In genomic region chr10:44513592-44513991, GRCh38 we compare ENCODE assay signal across 21 cellular contexts.
DNase-seq lines count a peak whose midpoint lies in the region; ATAC-seq, FAIRE-seq and TF ChIP-seq lines count a peak whose summit lies in the region.
"Had no signal": no experiment of that assay in that cellular context is flagged by ENCODE, and none has a peak within 500 bp of the region (broad histone marks: within the 10 kb centered on the region; RNA-seq: fewer than 3 reads in every experiment).

No MANE protein-coding gene starts in this region.

- intact Hi-C loops in psoas muscle (cut with DNase I), result no loop called here

- H3K4me3 ChIP-seq in BJ (ENCODE audit: low read depth, low read length), result no peak overlapping the region
- no peak overlapping the region for H3K4me3 ChIP-seq in HEK293 (ENCODE audit: low read depth, low read length)
- H3K4me3 ChIP-seq in H1 (ENCODE audit: extremely low read depth in 1 of 4, insufficient read depth in 2 of 4, low read depth in 3 of 4, low read length in 4 of 4), result no peak overlapping the region
- H3K4me3 ChIP-seq in psoas muscle, result no peak overlapping the region
- no peak overlapping the region for H3K4me3 ChIP-seq in HAP-1
- H3K4me3 ChIP-seq: GM12878, lower lobe of right lung had no signal

- no peak overlapping the region for H3K23ac ChIP-seq in H1 (ENCODE audit: insufficient read length)

- no peak overlapping the region for H3K27ac ChIP-seq in HEK293 (ENCODE audit: extremely low read depth, low read depth, low read length)
- H3K27ac ChIP-seq in H1 (ENCODE audit: low read depth, low read length), result no peak overlapping the region
- H3K27ac ChIP-seq in psoas muscle, result no peak overlapping the region
- H3K27ac ChIP-seq: lower lobe of right lung had no signal

- H2BK120ac ChIP-seq in H1 (replicated peaks; ENCODE audit: low read depth, low read length), result no peak overlapping the region

- CTCF ChIA-PET in BJ (lab: Yijun Ruan, JAX), result no interaction called here
- CTCF ChIA-PET in HEK293 (lab: Yijun Ruan, JAX), result no interaction called here
- CTCF ChIA-PET in H1 (lab: Charles Lee; ENCODE audit: partially characterized antibody), result interaction anchor here (1.0 to 1.7 kb wide), 2 partner anchors 14 to 127 kb away, joined by 4 to 7 read pairs; no protein-coding TSS in a partner anchor

- H3K4me1 Mint-ChIP-seq in osteocyte (ENCODE audit: unreplicated experiment), result peaks cover 4% of the 10 kb centered on the region
- H3K4me1 Mint-ChIP-seq: naive thymus-derived CD8-positive, alpha-beta T cell had no signal

- H3K23me2 ChIP-seq in H1 (ENCODE audit: low read depth, low read length), result no peaks in the 10 kb centered on the region; the same call in 1 of the 2 replicates

- no peak overlapping the region for H3K14ac ChIP-seq in H1 (ENCODE audit: insufficient read length)

- H3K79me1 ChIP-seq in H1 (ENCODE audit: low read depth, low read length), result no peaks in the 10 kb centered on the region

- H3K18ac ChIP-seq in H1 (ENCODE audit: extremely low read depth, low read length), result no peak overlapping the region

- no peak overlapping the region for H3K4me2 ChIP-seq in H1 (ENCODE audit: insufficient read depth in 1 of 2, low read depth in 2 of 2, low read length in 2 of 2)

- H2AK5ac ChIP-seq in H1 (ENCODE audit: low read depth, low read length), result no peak overlapping the region

- no peak for TF ChIP-seq EP300 in H1 (IDR thresholded peaks at IDR 0.05; ENCODE audit: borderline replicate concordance in 1 of 2, low read depth in 2 of 2, low read length in 2 of 2)

- no peaks in the 10 kb centered on the region for H3K79me2 ChIP-seq in H1 (ENCODE audit: control insufficient read depth in 1 of 2, insufficient read depth in 2 of 2, low read length in 2 of 2)

- TF ChIP-seq POLR2A in H1 (IDR thresholded peaks at IDR 0.05; ENCODE audit: control extremely low read depth in 1 of 2, low read depth in 2 of 2, low read length in 2 of 2), result no peak

- H3K36me3 ChIP-seq in BJ (ENCODE audit: control insufficient read depth, insufficient read depth, low read length) (no peaks in the 10 kb centered on the region), HEK293 (ENCODE audit: control insufficient read depth in 2 of 2, insufficient read depth in 1 of 2, low read length in 2 of 2) (no peaks in the 10 kb centered on the region), H1 (ENCODE audit: control insufficient read depth in 2 of 4, insufficient read depth in 4 of 4, low read length in 3 of 4) (no peaks in the 10 kb centered on the region), psoas muscle (ENCODE audit: insufficient read depth in 1 of 2, low read depth in 1 of 2) (no peaks in the 10 kb centered on the region), HAP-1 (replicated peaks) (no peaks in the 10 kb centered on the region)
- H3K36me3 ChIP-seq: lower lobe of right lung had no signal

- no peak overlapping the region for H4K5ac ChIP-seq in H1 (ENCODE audit: insufficient read length, low read depth, low read length)

- no peak for DNase-seq in BJ (ENCODE audit: low read depth)
- DNase-seq in H1 (ENCODE audit: low read depth in 1 of 2, low spot score in 2 of 2), result no peak
- peak; percentile 30 to 68 for DNase-seq in psoas muscle
- DNase-seq in HAP-1 (ENCODE audit: low spot score in 2 of 2), result no peak
- no peak for DNase-seq in DMS153 treated with DMSO at 0.1 percent for 48 hours (lab: John Stamatoyannopoulos, UW; ENCODE audit: unreplicated experiment)
- no peak for DNase-seq in osteocyte (ENCODE audit: extremely low spot score, unreplicated experiment)
- DNase-seq: activated CD4-positive, alpha-beta T cell treated with anti-CD3 and anti-CD28 coated beads for 4 hours; activated CD8-positive, alpha-beta memory T cell treated with anti-CD3 and anti-CD28 coated beads, Interleukin-2, amount 50 U/mL, for 48 hours; activated naive CD4-positive, alpha-beta T cell treated with anti-CD3 and anti-CD28 coated beads, Interleukin-2, amount 50 U/mL, for 16 hours; CD4-positive, alpha-beta T cell; DND-41; effector memory CD4-positive, alpha-beta T cell; lower lobe of right lung; MV-4-11; naive thymus-derived CD8-positive, alpha-beta T cell; NCI-H2171; NK-92 treated with Interleukin-12 subunit alpha and Interleukin-12 subunit beta, amount 100 ng/mL, for 24 hours; SHP77 treated with DMSO at 0.1 percent for 48 hours had no signal

- H4K8ac ChIP-seq in H1 (ENCODE audit: extremely low read depth, insufficient read depth, low read length), result no peak overlapping the region

- no peak for FAIRE-seq in H1 (lab: Jason Lieb, UNC)
- FAIRE-seq: GM12878 had no signal

- no peaks in the 10 kb centered on the region; the same call in 1 of the 2 replicates for H3K4me1 ChIP-seq in HEK293 (ENCODE audit: control insufficient read depth, insufficient read depth, low read length)
- H3K4me1 ChIP-seq in H1 (replicated peaks in 1 of 4; ENCODE audit: control insufficient read depth in 3 of 4, insufficient read depth in 4 of 4, low read length in 3 of 4), result no peaks in the 10 kb centered on the region
- H3K4me1 ChIP-seq in psoas muscle, result no peaks in the 10 kb centered on the region
- no peaks in the 10 kb centered on the region for H3K4me1 ChIP-seq in HAP-1
- H3K4me1 ChIP-seq: lower lobe of right lung had no signal

- H3K36me3 Mint-ChIP-seq in osteocyte (ENCODE audit: unreplicated experiment), result no peaks in the 10 kb centered on the region
- H3K36me3 Mint-ChIP-seq: naive thymus-derived CD8-positive, alpha-beta T cell had no signal

- no peak overlapping the region for H3K4ac ChIP-seq in H1 (replicated peaks; ENCODE audit: insufficient read length, low read depth, low read length)

- TF ChIP-seq CTCF in BJ (IDR thresholded peaks at IDR 0.05; ENCODE audit: insufficient read depth, low read depth, low read length), result peak; percentile 48
- TF ChIP-seq CTCF in HEK293 (tag by site-specific recombination; IDR thresholded peaks at IDR 0.05), result no peak
- peak; percentile 3 to 30 (median 28); a peak in 2 of 4 replicates for TF ChIP-seq CTCF in H1 (IDR thresholded peaks at IDR 0.05; ENCODE audit: control extremely low read depth in 1 of 3, insufficient read depth in 1 of 3, low read depth in 1 of 3, low read length in 3 of 3)
- no peak for TF ChIP-seq CTCF in psoas muscle (IDR thresholded peaks at IDR 0.05)
- no peak for TF ChIP-seq CTCF in osteocyte (IDR thresholded peaks at IDR 0.05)

- POLR2A ChIA-PET in BJ (lab: Charles Lee) (no interaction called here), HEK293 (lab: Yijun Ruan, JAX) (no interaction called here), H1 (lab: Charles Lee; ENCODE audit: partially characterized antibody) (no interaction called here)

- no peak overlapping the region for H2BK5ac ChIP-seq in H1 (ENCODE audit: low read depth, low read length)

- no peak overlapping the region for H3K4me3 Mint-ChIP-seq in osteocyte (ENCODE audit: unreplicated experiment)
- H3K4me3 Mint-ChIP-seq: CD4-positive, alpha-beta T cell; naive thymus-derived CD8-positive, alpha-beta T cell; T-helper 2 cell treated with Interferon-gamma antibody and Interleukin-4, amounts not matched to agents 5 μg/mL and 100 μg/mL, for 36 hours had no signal

- H3K9me3 Mint-ChIP-seq in osteocyte (ENCODE audit: unreplicated experiment), result no peaks in the 10 kb centered on the region
- H3K9me3 Mint-ChIP-seq: T-helper 2 cell treated with Interferon-gamma antibody and Interleukin-4, amounts not matched to agents 5 μg/mL and 100 μg/mL, for 36 hours had no signal

- no peaks in the 10 kb centered on the region for H3K9me3 ChIP-seq in HEK293 (ENCODE audit: control insufficient read depth, insufficient read depth, low read depth, low read length)
- H3K9me3 ChIP-seq in H1 (ENCODE audit: insufficient read depth in 2 of 2, low read depth in 1 of 2, low read length in 1 of 2), result no peaks in the 10 kb centered on the region
- H3K9me3 ChIP-seq in psoas muscle, result no peaks in the 10 kb centered on the region
- H3K9me3 ChIP-seq in HAP-1, result no peaks in the 10 kb centered on the region
- H3K9me3 ChIP-seq: lower lobe of right lung had no signal

- in situ Hi-C loops in HAP-1 (cut with MboI; ENCODE audit: low sequenced_read_pairs), result no loop called here

- H2BK20ac ChIP-seq in H1 (ENCODE audit: low read length), result no peak overlapping the region

- no peak overlapping the region for H2BK12ac ChIP-seq in H1 (ENCODE audit: low read depth, low read length)

- H4K91ac ChIP-seq in H1 (replicated peaks; ENCODE audit: insufficient read length, low read length), result no peak overlapping the region

- 0 out of 2 replicates have a peak overlapping the region, but pooled peaks have one; percentile 33 for H2BK15ac ChIP-seq in H1 (ENCODE audit: low read length)

- TF ChIP-seq RAD21 in H1 (IDR thresholded peaks at IDR 0.05 in 1 of 2, conservative IDR thresholded peaks at IDR 0.05 in 1 of 2; ENCODE audit: low read depth in 2 of 2, low read length in 2 of 2), result peak; percentile 24 to 31; a peak in 3 of 4 replicates

- no peaks in the 10 kb centered on the region for H3K27me3 Mint-ChIP-seq in osteocyte (ENCODE audit: unreplicated experiment)

- 76% methylated on average over 5 of the region's 5 CpGs; no CpG with 5 or more reads in 1 of the 2 experiments for WGBS in H1 (ENCODE audit: extremely low coverage in 1 of 2, insufficient coverage in 1 of 2, insufficient read length in 1 of 2, insufficient replicate concordance in 2 of 2, low coverage in 1 of 2, low lambda C conversion rate in 2 of 2, missing lambda C conversion rate in 1 of 2), 2 experiments
- WGBS in psoas muscle, 3 donors, result 17 to 39% (median 26%) methylated on average over 5 of the region's 5 CpGs

- H3K27me3 ChIP-seq in BJ (ENCODE audit: control insufficient read depth, insufficient read depth, low read length) (no peaks in the 10 kb centered on the region), H1 (replicated peaks in 1 of 4; ENCODE audit: control insufficient read depth in 3 of 4, extremely low read depth in 1 of 4, insufficient read depth in 3 of 4, low read length in 3 of 4) (no peaks in the 10 kb centered on the region), psoas muscle (ENCODE audit: insufficient read depth in 3 of 3, low read length in 2 of 3) (no peaks in the 10 kb centered on the region), HAP-1 (ENCODE audit: low read depth) (no peaks in the 10 kb centered on the region)

- no peak overlapping the region for H3K9ac ChIP-seq in H1 (replicated peaks in 1 of 4; ENCODE audit: extremely low read depth in 1 of 4, low read depth in 3 of 4, low read length in 3 of 4)

- H2AFZ ChIP-seq in H1 (ENCODE audit: low read length), result peak overlapping the region; percentile 20; the same call in 1 of the 2 replicates

- peak; percentile 43 to 65 (median 61) for ATAC-seq in psoas muscle
- ATAC-seq: GM12878; lower lobe of right lung; naive thymus-derived CD8-positive, alpha-beta T cell had no signal

- no peaks in the 10 kb centered on the region for H4K20me1 ChIP-seq in H1 (replicated peaks in 1 of 2; ENCODE audit: control insufficient read depth in 1 of 2, insufficient read depth in 2 of 2, low read length in 2 of 2)

- no peak overlapping the region for H3K27ac Mint-ChIP-seq in osteocyte (ENCODE audit: unreplicated experiment)
- H3K27ac Mint-ChIP-seq: CD4-positive, alpha-beta T cell; naive thymus-derived CD8-positive, alpha-beta T cell; T-helper 2 cell treated with Interferon-gamma antibody and Interleukin-4, amounts not matched to agents 5 μg/mL and 100 μg/mL, for 36 hours had no signal

- H3K56ac ChIP-seq in H1 (replicated peaks; ENCODE audit: insufficient read length, low read depth, low read length), result no peak overlapping the region

TF ChIP-seq in HEK293, 187 proteins besides CTCF, POLR2A, EP300 and RAD21 (continues in another document):
- TF ChIP-seq ZNF571 (tag by site-specific recombination; IDR thresholded peaks at IDR 0.05), result no peak

TF ChIP-seq in H1, 55 proteins besides CTCF, POLR2A, EP300 and RAD21 (continues in another document):
- TF ChIP-seq KDM5A (IDR thresholded peaks at IDR 0.05; ENCODE audit: low read length), result no peak

Comparison
In these comparisons a context has a peak if more than half of its experiments do, and no peak if none do; other contexts are left out.
1. DNase-seq: peak in psoas muscle (2 of 2); none in BJ (single experiment), H1 (0 of 2), HAP-1 (0 of 2), DMS153 treated with DMSO at 0.1 percent for 48 hours (single experiment) and osteocyte (single experiment).
2. CTCF ChIP-seq: peak in BJ (single experiment) and H1 (3 of 3); none in HEK293 (single experiment), psoas muscle (single experiment) and osteocyte (single experiment).